In the genomic region with DNA sequence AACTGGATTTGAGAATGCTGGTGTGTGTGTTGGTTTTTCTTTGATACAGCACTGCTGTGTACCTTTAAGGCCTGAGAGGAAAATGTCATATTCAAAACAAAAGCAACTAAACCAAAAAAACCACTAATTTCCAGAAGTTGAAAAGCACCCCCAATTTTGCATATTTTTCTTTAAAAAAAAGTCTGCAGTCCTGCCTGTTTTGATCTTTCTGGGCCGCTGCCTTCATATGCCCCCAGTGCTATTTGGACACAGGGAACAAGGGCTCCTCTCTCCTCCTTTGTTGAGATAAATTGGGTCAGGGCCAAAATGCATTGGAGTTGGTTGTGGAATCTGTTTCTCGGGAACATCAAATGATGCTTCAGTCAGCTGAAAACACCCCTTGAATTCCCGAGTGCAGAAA, we compare ENCODE assay signal across 11 cellular contexts. TPM values are rescaled to one million over a fixed set of nuclear protein-coding genes. Genes with fewer than 3 reads are reported as not detected.
DNase-seq lines count a peak whose midpoint lies in the region; ATAC-seq and FAIRE-seq lines count a peak whose summit lies in the region.
"Had no signal": no experiment of that assay in that cellular context is flagged by ENCODE, and none has a peak within 500 bp of the region (broad histone marks: within the 10 kb centered on the region; RNA-seq: fewer than 3 reads in every experiment).

No MANE protein-coding gene starts in this region.

- no peak overlapping the region for H3K14ac ChIP-seq in mesenchymal stem cell (ENCODE audit: low read length in 2 of 2)

- H3K79me1 ChIP-seq in mesenchymal stem cell (replicated peaks; ENCODE audit: low read length, poor library complexity, severe bottlenecking): peaks cover 6% of the 10 kb centered on the region

- no peak overlapping the region for H2BK12ac ChIP-seq in mesenchymal stem cell (ENCODE audit: low read length in 2 of 2)

- no peak overlapping the region for H3K4me2 ChIP-seq in mesenchymal stem cell (ENCODE audit: low read length, poor library complexity, severe bottlenecking)

- H3K4me3 ChIP-seq in mesenchymal stem cell (ENCODE audit: insufficient read depth in 1 of 2, low read depth in 1 of 2, low read length in 2 of 2): no peak overlapping the region
- H3K4me3 ChIP-seq: SJSA1 had no signal

- H3K4me1 ChIP-seq in mesenchymal stem cell (ENCODE audit: control insufficient read depth, insufficient read depth, low read depth, low read length): peaks cover 2% of the 10 kb centered on the region
- H3K4me1 ChIP-seq: SJSA1 had no signal

- no peak overlapping the region for H3K9ac ChIP-seq in mesenchymal stem cell (ENCODE audit: low read length)

- H2AFZ ChIP-seq in mesenchymal stem cell (ENCODE audit: low read depth, low read length): no peak overlapping the region

- no peaks in the 10 kb centered on the region for H3K27me3 ChIP-seq in mesenchymal stem cell (ENCODE audit: control insufficient read depth in 1 of 2, insufficient read depth in 1 of 2, low read length in 2 of 2)
- H3K27me3 ChIP-seq: SJSA1 had no signal

- H4K8ac ChIP-seq in mesenchymal stem cell (ENCODE audit: low read length): no peak overlapping the region

- H3K27ac ChIP-seq in mesenchymal stem cell (ENCODE audit: low read length, poor library complexity, severe bottlenecking): no peak overlapping the region
- H3K27ac ChIP-seq: SJSA1 had no signal

- H2AK5ac ChIP-seq in mesenchymal stem cell (ENCODE audit: low read length, severe bottlenecking): no peak overlapping the region

- no peak overlapping the region for H3K18ac ChIP-seq in mesenchymal stem cell (ENCODE audit: low read depth in 1 of 2, low read length in 2 of 2)

- H4K91ac ChIP-seq in mesenchymal stem cell (ENCODE audit: low read length): no peak overlapping the region

- DNase-seq in GM18507 (ENCODE audit: extremely low spot score, insufficient read length, low read depth) (peak; percentile 26), germinal center (ENCODE audit: low spot score) (peak; percentile 63), NCI-H1105 treated with DMSO at 0.1 percent for 48 hours (lab: John Stamatoyannopoulos, UW) (no peak), SIG-M5 treated with dmso at 0.1 percent for 504 hours (lab: John Stamatoyannopoulos, UW; ENCODE audit: unreplicated experiment) (no peak), mesenchymal stem cell (no peak)
- DNase-seq in stimulated activated CD8-positive, alpha-beta memory T cell treated with anti-CD3 and anti-CD28 coated beads, Interleukin-4, amount 100 ng/mL, for 48 hours: no peak

- no peak overlapping the region for H2BK120ac ChIP-seq in mesenchymal stem cell (ENCODE audit: low read depth, low read length)

- peaks cover 45 to 76% of the 10 kb centered on the region in 2 experiments for H3K36me3 ChIP-seq in mesenchymal stem cell (ENCODE audit: control insufficient read depth in 1 of 2, insufficient read depth in 2 of 2, low read depth in 1 of 2, low read length in 2 of 2)

- no peaks in the 10 kb centered on the region for H3K9me3 ChIP-seq in mesenchymal stem cell (ENCODE audit: control insufficient read depth, low read length)
- H3K9me3 ChIP-seq: SJSA1 had no signal

- no peak overlapping the region for H3K23ac ChIP-seq in mesenchymal stem cell (ENCODE audit: low read length in 2 of 2)

- H3K4ac ChIP-seq in mesenchymal stem cell (ENCODE audit: low read depth in 1 of 2, low read length in 2 of 2): no peak overlapping the region

- no peak overlapping the region for H2BK5ac ChIP-seq in mesenchymal stem cell (ENCODE audit: low read depth, low read length, poor library complexity, severe bottlenecking)

- WGBS in mesenchymal stem cell: 94% methylated on average over 3 of the region's 3 CpGs

- peak; percentile 90 for FAIRE-seq in GM18507 (lab: Jason Lieb, UNC)
- FAIRE-seq: colon, H1 had no signal

- ATAC-seq in GM21390 (IDR thresholded peaks at IDR 0.05; ENCODE audit: unreplicated experiment) (peak; percentile 69), HG03280 (IDR thresholded peaks at IDR 0.05; ENCODE audit: unreplicated experiment) (peak; percentile 72)

- no peak overlapping the region for H2BK15ac ChIP-seq in mesenchymal stem cell (ENCODE audit: low read depth, poor library complexity, severe bottlenecking)

RNA-seq across cellular contexts. Expression of a gene that starts 26.9 kb away (rescaled TPM):
- 6.0 TPM for polyA plus RNA-seq in mesenchymal stem cell (2013, experiment 1 of 2)
- 6.8 TPM for polyA plus RNA-seq in mesenchymal stem cell (2013, experiment 2 of 2)

Comparison
In these comparisons a context has a peak if more than half of its experiments do, and no peak if none do; other contexts are left out.
1. DNase-seq: peak in GM18507 (single experiment) and germinal center (single experiment); none in NCI-H1105 treated with DMSO at 0.1 percent for 48 hours (single experiment), stimulated activated CD8-positive, alpha-beta memory T cell treated with anti-CD3 and anti-CD28 coated beads, Interleukin-4, amount 100 ng/mL, for 48 hours (single experiment), SIG-M5 treated with dmso at 0.1 percent for 504 hours (single experiment) and mesenchymal stem cell (single experiment).